In the genomic region with DNA sequence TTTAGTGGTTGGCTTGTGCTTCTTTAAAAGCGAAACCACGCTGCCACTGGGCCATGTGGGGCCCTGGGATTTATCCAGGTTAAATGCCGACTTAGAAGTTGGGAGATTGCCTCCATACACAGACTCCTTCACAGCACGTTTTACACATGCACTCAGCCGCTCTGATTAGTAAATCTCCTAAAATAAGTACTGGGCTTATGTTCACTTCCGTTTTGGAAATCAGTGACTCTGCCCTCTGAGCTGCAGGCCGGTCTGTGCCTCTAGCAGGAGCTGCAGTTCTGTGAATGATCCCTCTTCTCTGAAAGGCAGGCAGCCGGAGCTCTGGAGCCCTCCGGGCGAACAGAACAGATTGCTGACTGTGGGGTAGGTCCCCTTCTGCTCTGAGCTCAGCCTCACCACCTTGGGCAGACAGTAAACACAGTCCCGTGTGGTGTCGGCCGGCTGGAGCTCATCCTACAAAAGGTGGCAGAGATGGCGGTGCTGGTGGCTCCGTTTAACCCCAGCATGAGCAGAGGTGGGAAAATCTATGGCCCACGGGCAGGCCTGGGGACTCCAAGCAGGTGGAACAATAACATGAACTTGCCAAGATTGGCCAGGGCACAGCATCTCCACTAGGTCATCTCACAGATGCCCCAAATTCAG, we compare ENCODE assay signal across 2 cellular contexts.
TF ChIP-seq lines count a peak whose summit lies in the region.

No MANE protein-coding gene starts in this region.

TF ChIP-seq in SK-N-SH, 30 proteins besides CTCF, POLR2A, EP300 and RAD21 (continued from another document):
- TF ChIP-seq, protein P1, sequence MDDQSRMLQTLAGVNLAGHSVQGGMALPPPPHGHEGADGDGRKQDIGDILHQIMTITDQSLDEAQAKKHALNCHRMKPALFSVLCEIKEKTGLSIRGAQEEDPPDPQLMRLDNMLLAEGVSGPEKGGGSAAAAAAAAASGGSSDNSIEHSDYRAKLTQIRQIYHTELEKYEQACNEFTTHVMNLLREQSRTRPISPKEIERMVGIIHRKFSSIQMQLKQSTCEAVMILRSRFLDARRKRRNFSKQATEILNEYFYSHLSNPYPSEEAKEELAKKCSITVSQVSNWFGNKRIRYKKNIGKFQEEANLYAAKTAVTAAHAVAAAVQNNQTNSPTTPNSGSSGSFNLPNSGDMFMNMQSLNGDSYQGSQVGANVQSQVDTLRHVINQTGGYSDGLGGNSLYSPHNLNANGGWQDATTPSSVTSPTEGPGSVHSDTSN (IDR thresholded peaks at IDR 0.05) = no peak
- TF ChIP-seq, protein P2, sequence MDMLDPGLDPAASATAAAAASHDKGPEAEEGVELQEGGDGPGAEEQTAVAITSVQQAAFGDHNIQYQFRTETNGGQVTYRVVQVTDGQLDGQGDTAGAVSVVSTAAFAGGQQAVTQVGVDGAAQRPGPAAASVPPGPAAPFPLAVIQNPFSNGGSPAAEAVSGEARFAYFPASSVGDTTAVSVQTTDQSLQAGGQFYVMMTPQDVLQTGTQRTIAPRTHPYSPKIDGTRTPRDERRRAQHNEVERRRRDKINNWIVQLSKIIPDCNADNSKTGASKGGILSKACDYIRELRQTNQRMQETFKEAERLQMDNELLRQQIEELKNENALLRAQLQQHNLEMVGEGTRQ (IDR thresholded peaks at IDR 0.05; ENCODE audit: borderline replicate concordance, low read depth, low read length) = no peak
- TF ChIP-seq ELF1 (IDR thresholded peaks at IDR 0.05) (no peak), YY1 (IDR thresholded peaks at IDR 0.05; ENCODE audit: low read depth) (no peak), RXRA (IDR thresholded peaks at IDR 0.05; ENCODE audit: borderline replicate concordance, low read depth) (no peak)
TF ChIP-seq in SK-N-SH: peak in this region for 0.

TF ChIP-seq in SK-N-SH treated with all-trans-retinoic acid at 6 μM for 48 hours, 23 proteins besides CTCF, POLR2A, EP300 and RAD21 (continued from another document):
- TF ChIP-seq, protein P3, sequence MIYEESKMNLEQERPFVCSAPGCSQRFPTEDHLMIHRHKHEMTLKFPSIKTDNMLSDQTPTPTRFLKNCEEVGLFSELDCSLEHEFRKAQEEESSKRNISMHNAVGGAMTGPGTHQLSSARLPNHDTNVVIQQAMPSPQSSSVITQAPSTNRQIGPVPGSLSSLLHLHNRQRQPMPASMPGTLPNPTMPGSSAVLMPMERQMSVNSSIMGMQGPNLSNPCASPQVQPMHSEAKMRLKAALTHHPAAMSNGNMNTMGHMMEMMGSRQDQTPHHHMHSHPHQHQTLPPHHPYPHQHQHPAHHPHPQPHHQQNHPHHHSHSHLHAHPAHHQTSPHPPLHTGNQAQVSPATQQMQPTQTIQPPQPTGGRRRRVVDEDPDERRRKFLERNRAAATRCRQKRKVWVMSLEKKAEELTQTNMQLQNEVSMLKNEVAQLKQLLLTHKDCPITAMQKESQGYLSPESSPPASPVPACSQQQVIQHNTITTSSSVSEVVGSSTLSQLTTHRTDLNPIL (CRISPR knock-in tag; IDR thresholded peaks at IDR 0.05; ENCODE audit: low read depth) = no peak
- TF ChIP-seq ESRRG (CRISPR knock-in tag; IDR thresholded peaks at IDR 0.05) = no peak
- no peak for TF ChIP-seq ZNF70 (CRISPR knock-in tag; IDR thresholded peaks at IDR 0.05)
- no peak for TF ChIP-seq CSDC2 (CRISPR knock-in tag; IDR thresholded peaks at IDR 0.05)
- TF ChIP-seq, protein P4, sequence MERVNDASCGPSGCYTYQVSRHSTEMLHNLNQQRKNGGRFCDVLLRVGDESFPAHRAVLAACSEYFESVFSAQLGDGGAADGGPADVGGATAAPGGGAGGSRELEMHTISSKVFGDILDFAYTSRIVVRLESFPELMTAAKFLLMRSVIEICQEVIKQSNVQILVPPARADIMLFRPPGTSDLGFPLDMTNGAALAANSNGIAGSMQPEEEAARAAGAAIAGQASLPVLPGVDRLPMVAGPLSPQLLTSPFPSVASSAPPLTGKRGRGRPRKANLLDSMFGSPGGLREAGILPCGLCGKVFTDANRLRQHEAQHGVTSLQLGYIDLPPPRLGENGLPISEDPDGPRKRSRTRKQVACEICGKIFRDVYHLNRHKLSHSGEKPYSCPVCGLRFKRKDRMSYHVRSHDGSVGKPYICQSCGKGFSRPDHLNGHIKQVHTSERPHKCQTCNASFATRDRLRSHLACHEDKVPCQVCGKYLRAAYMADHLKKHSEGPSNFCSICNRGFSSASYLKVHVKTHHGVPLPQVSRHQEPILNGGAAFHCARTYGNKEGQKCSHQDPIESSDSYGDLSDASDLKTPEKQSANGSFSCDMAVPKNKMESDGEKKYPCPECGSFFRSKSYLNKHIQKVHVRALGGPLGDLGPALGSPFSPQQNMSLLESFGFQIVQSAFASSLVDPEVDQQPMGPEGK (CRISPR knock-in tag; IDR thresholded peaks at IDR 0.05; ENCODE audit: borderline replicate concordance) = no peak
- TF ChIP-seq, protein P5, sequence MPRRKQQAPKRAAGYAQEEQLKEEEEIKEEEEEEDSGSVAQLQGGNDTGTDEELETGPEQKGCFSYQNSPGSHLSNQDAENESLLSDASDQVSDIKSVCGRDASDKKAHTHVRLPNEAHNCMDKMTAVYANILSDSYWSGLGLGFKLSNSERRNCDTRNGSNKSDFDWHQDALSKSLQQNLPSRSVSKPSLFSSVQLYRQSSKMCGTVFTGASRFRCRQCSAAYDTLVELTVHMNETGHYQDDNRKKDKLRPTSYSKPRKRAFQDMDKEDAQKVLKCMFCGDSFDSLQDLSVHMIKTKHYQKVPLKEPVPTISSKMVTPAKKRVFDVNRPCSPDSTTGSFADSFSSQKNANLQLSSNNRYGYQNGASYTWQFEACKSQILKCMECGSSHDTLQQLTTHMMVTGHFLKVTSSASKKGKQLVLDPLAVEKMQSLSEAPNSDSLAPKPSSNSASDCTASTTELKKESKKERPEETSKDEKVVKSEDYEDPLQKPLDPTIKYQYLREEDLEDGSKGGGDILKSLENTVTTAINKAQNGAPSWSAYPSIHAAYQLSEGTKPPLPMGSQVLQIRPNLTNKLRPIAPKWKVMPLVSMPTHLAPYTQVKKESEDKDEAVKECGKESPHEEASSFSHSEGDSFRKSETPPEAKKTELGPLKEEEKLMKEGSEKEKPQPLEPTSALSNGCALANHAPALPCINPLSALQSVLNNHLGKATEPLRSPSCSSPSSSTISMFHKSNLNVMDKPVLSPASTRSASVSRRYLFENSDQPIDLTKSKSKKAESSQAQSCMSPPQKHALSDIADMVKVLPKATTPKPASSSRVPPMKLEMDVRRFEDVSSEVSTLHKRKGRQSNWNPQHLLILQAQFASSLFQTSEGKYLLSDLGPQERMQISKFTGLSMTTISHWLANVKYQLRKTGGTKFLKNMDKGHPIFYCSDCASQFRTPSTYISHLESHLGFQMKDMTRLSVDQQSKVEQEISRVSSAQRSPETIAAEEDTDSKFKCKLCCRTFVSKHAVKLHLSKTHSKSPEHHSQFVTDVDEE (CRISPR knock-in tag; IDR thresholded peaks at IDR 0.05) = no peak
- no peak for TF ChIP-seq ARNTL (CRISPR knock-in tag; IDR thresholded peaks at IDR 0.05; ENCODE audit: borderline replicate concordance, low read depth)
- TF ChIP-seq ZNF8 (CRISPR knock-in tag; IDR thresholded peaks at IDR 0.05) = no peak
- TF ChIP-seq, protein P6, sequence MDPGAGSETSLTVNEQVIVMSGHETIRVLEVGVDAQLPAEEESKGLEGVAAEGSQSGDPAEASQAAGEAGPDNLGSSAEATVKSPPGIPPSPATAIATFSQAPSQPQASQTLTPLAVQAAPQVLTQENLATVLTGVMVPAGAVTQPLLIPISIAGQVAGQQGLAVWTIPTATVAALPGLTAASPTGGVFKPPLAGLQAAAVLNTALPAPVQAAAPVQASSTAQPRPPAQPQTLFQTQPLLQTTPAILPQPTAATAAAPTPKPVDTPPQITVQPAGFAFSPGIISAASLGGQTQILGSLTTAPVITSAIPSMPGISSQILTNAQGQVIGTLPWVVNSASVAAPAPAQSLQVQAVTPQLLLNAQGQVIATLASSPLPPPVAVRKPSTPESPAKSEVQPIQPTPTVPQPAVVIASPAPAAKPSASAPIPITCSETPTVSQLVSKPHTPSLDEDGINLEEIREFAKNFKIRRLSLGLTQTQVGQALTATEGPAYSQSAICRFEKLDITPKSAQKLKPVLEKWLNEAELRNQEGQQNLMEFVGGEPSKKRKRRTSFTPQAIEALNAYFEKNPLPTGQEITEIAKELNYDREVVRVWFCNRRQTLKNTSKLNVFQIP (CRISPR knock-in tag; IDR thresholded peaks at IDR 0.05; ENCODE audit: borderline replicate concordance, low read depth) = no peak
- TF ChIP-seq TOX (CRISPR knock-in tag; IDR thresholded peaks at IDR 0.05; ENCODE audit: borderline replicate concordance) = no peak
- TF ChIP-seq ZNF565 (CRISPR knock-in tag; conservative IDR thresholded peaks at IDR 0.05; ENCODE audit: low read depth) = no peak
- no peak for TF ChIP-seq SNAI2 (CRISPR knock-in tag; IDR thresholded peaks at IDR 0.05)
- no peak for TF ChIP-seq RARB (CRISPR knock-in tag; IDR thresholded peaks at IDR 0.05)
TF ChIP-seq in SK-N-SH treated with all-trans-retinoic acid at 6 μM for 48 hours: peak in this region for 0.
